24 cellular contexts compared by ENCODE assay signal in genomic region chr12:38465020-38465419, GRCh38.
"Had no signal": no experiment of that assay in that cellular context is flagged by ENCODE, and none has a peak within 500 bp of the region (broad histone marks: within the 10 kb centered on the region; RNA-seq: fewer than 3 reads in every experiment).

No MANE protein-coding gene starts in this region.

- H3K27me3 Mint-ChIP-seq: activated CD4-positive, alpha-beta memory T cell treated with anti-CD3 and anti-CD28 coated beads for 36 hours; activated naive CD4-positive, alpha-beta T cell treated with anti-CD3 and anti-CD28 coated beads, Interleukin-2, amount 10 ng/mL, durations not matched to agents 7 days and 5 days; progenitor cell of endocrine pancreas; stimulated activated memory B cell treated with anti-CD40 and anti-IgM and Interleukin-4, amounts not matched to agents 10 μg/mL and 1 μg/mL and 100 μg/mL, for 72 hours had no signal

- H3K4me3 Mint-ChIP-seq: activated CD4-positive, alpha-beta memory T cell treated with anti-CD3 and anti-CD28 coated beads for 36 hours; activated naive CD4-positive, alpha-beta T cell treated with anti-CD3 and anti-CD28 coated beads, Interleukin-2, amount 10 ng/mL, durations not matched to agents 7 days and 5 days; activated T-cell treated with anti-CD3 and anti-CD28 coated beads, Interleukin-2, amount 50 U/mL, for 72 hours; natural killer cell; stimulated activated memory B cell treated with anti-CD40 and anti-IgM and Interleukin-4, amounts not matched to agents 10 μg/mL and 1 μg/mL and 100 μg/mL, for 72 hours had no signal

- H3K36me3 ChIP-seq: colonic mucosa, esophagus squamous epithelium, gastrocnemius medialis, sigmoid colon, stomach, suprapubic skin, tibial nerve had no signal

- ATAC-seq: activated T-cell treated with anti-CD3 and anti-CD28 coated beads, Interleukin-2, amount 50 U/mL, for 72 hours; gastrocnemius medialis; left ventricle myocardium superior; natural killer cell; stimulated activated memory B cell treated with anti-CD40 and anti-IgM and Interleukin-4, amounts not matched to agents 10 μg/mL and 1 μg/mL and 100 μg/mL, for 72 hours had no signal

- H3K9me3 ChIP-seq: colonic mucosa, esophagus squamous epithelium, gastrocnemius medialis, sigmoid colon, stomach, suprapubic skin, tibial nerve had no signal

- DNase-seq: activated CD4-positive, alpha-beta memory T cell treated with anti-CD3 and anti-CD28 coated beads for 36 hours; activated CD4-positive, alpha-beta T cell treated with anti-CD3 and anti-CD28 coated beads for 4 hours; activated CD4-positive, CD25-positive, alpha-beta regulatory T cell; activated effector memory CD4-positive, alpha-beta T cell treated with Interleukin-2 at 50 U/mL for 16 hours; activated naive CD4-positive, alpha-beta T cell treated with anti-CD3 and anti-CD28 coated beads, Interleukin-2, amount 10 ng/mL, durations not matched to agents 7 days and 5 days; activated T-cell treated with anti-CD3 and anti-CD28 coated beads, Interleukin-2, amount 50 U/mL, for 72 hours; amygdala; colonic mucosa; esophagus squamous epithelium; gastrocnemius medialis; hippocampal formation; left ventricle myocardium superior; mammary epithelial cell; midbrain; natural killer cell; retina; sigmoid colon; stimulated activated CD4-positive, alpha-beta T cell treated with anti-CD3 and anti-CD28 coated beads, Interleukin-15, amount 100 ng/mL, for 24 hours; stomach had no signal

- H3K27ac Mint-ChIP-seq: activated CD4-positive, alpha-beta memory T cell treated with anti-CD3 and anti-CD28 coated beads for 36 hours; activated naive CD4-positive, alpha-beta T cell treated with anti-CD3 and anti-CD28 coated beads, Interleukin-2, amount 10 ng/mL, durations not matched to agents 7 days and 5 days; activated T-cell treated with anti-CD3 and anti-CD28 coated beads, Interleukin-2, amount 50 U/mL, for 72 hours; natural killer cell; progenitor cell of endocrine pancreas; stimulated activated memory B cell treated with anti-CD40 and anti-IgM and Interleukin-4, amounts not matched to agents 10 μg/mL and 1 μg/mL and 100 μg/mL, for 72 hours had no signal

- H3K4me2 ChIP-seq: smooth muscle cell had no signal

- H3K27ac ChIP-seq: colonic mucosa, esophagus squamous epithelium, gastrocnemius medialis, sigmoid colon, stomach, suprapubic skin, tibial nerve had no signal

- H3K36me3 Mint-ChIP-seq: activated CD4-positive, alpha-beta memory T cell treated with anti-CD3 and anti-CD28 coated beads for 36 hours; activated naive CD4-positive, alpha-beta T cell treated with anti-CD3 and anti-CD28 coated beads, Interleukin-2, amount 10 ng/mL, durations not matched to agents 7 days and 5 days; natural killer cell; stimulated activated memory B cell treated with anti-CD40 and anti-IgM and Interleukin-4, amounts not matched to agents 10 μg/mL and 1 μg/mL and 100 μg/mL, for 72 hours had no signal

- H3K4me1 Mint-ChIP-seq: activated naive CD4-positive, alpha-beta T cell treated with anti-CD3 and anti-CD28 coated beads, Interleukin-2, amount 10 ng/mL, durations not matched to agents 7 days and 5 days; natural killer cell; stimulated activated memory B cell treated with anti-CD40 and anti-IgM and Interleukin-4, amounts not matched to agents 10 μg/mL and 1 μg/mL and 100 μg/mL, for 72 hours had no signal

- H3K4me3 ChIP-seq: colonic mucosa, esophagus squamous epithelium, gastrocnemius medialis, sigmoid colon, smooth muscle cell, stomach, suprapubic skin, tibial nerve had no signal

- H3K4me1 ChIP-seq: colonic mucosa, esophagus squamous epithelium, gastrocnemius medialis, sigmoid colon, stomach, suprapubic skin, tibial nerve had no signal

- H3K9me3 Mint-ChIP-seq: activated CD4-positive, alpha-beta memory T cell treated with anti-CD3 and anti-CD28 coated beads for 36 hours; activated naive CD4-positive, alpha-beta T cell treated with anti-CD3 and anti-CD28 coated beads, Interleukin-2, amount 10 ng/mL, durations not matched to agents 7 days and 5 days; stimulated activated memory B cell treated with anti-CD40 and anti-IgM and Interleukin-4, amounts not matched to agents 10 μg/mL and 1 μg/mL and 100 μg/mL, for 72 hours had no signal

- H3K27me3 ChIP-seq: colonic mucosa, esophagus squamous epithelium, gastrocnemius medialis, sigmoid colon, stomach, suprapubic skin, tibial nerve had no signal
